9 cellular contexts compared by ENCODE assay signal in the genomic region with DNA sequence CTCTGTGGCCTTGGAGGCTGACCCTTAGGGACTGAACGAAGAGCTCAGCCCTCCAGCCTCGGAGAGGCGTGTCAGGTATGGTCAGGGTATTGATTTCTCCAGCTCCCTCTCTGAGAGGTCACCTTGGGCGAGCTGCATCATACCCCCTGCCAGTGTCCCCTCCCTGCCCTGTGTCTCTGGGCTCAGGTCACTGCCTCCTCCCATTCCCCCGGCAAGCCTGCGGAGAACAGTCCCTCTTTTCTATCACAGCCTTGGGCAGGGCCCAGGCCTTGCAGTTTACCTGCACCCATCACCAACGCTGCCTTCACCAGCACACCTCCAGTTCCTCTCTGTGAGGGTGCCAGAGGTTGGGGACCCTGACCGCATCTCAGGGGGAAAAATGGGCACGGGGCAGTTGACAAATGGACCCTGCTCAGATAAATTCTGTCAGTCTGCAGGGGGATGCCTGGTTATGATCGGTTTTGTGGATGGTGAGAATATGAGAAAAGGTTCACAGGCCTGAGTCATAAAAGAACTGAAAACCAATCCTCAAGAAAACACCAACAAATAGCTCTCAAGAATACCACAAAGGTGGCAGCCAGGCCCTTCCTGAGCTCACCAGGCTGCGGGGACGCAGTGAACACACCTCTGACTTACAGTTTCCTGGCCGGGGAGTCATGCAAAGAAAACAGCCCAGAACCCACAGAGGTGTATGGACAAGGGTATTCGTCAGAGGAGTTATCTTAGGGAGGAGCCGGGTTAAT. TPM values are rescaled to one million over a fixed set of nuclear protein-coding genes. Genes with fewer than 3 reads are reported as not detected.
DNase-seq lines count a peak whose midpoint lies in the region; ATAC-seq and TF ChIP-seq lines count a peak whose summit lies in the region.
"Had no signal": no experiment of that assay in that cellular context is flagged by ENCODE, and none has a peak within 500 bp of the region (broad histone marks: within the 10 kb centered on the region; RNA-seq: fewer than 3 reads in every experiment).

No MANE protein-coding gene starts in this region.

- H3K36me3 Mint-ChIP-seq in activated naive CD8-positive, alpha-beta T cell treated with anti-CD3 and anti-CD28 coated beads, Interleukin-2, amount 10 ng/mL, durations not matched to agents 7 days and 5 days = no peaks in the 10 kb centered on the region

- H3K27ac Mint-ChIP-seq in activated naive CD8-positive, alpha-beta T cell treated with anti-CD3 and anti-CD28 coated beads, Interleukin-2, amount 10 ng/mL, durations not matched to agents 7 days and 5 days = no peak overlapping the region

- no peaks in the 10 kb centered on the region for H3K9me3 ChIP-seq in smooth muscle cell (replicated peaks; ENCODE audit: low read depth)

- no peak overlapping the region for H3K4me3 Mint-ChIP-seq in activated naive CD8-positive, alpha-beta T cell treated with anti-CD3 and anti-CD28 coated beads, Interleukin-2, amount 10 ng/mL, durations not matched to agents 7 days and 5 days

- H3K27me3 ChIP-seq in smooth muscle cell (ENCODE audit: low read depth) = no peaks in the 10 kb centered on the region

- no peak overlapping the region for H3K9ac ChIP-seq in smooth muscle cell (ENCODE audit: low read depth)

- H3K9me3 Mint-ChIP-seq in activated naive CD8-positive, alpha-beta T cell treated with anti-CD3 and anti-CD28 coated beads, Interleukin-2, amount 10 ng/mL, durations not matched to agents 7 days and 5 days = no peaks in the 10 kb centered on the region

- DNase-seq in HuH-7.5 (ENCODE audit: low spot score) (peak; percentile 71), foreskin melanocyte (no peak), smooth muscle cell (lab: John Stamatoyannopoulos, UW; ENCODE audit: unreplicated experiment) (no peak), DMS53 (lab: John Stamatoyannopoulos, UW) (no peak), T1000 (lab: John Stamatoyannopoulos, UW) (no peak)
- peak; percentile 55 for DNase-seq in activated naive CD8-positive, alpha-beta T cell treated with anti-CD3 and anti-CD28 coated beads, Interleukin-2, amount 10 ng/mL, durations not matched to agents 7 days and 5 days
- DNase-seq in stimulated activated CD4-positive, alpha-beta T cell treated with anti-CD3 and anti-CD28 coated beads, Interleukin-4, amount 100 ng/mL, for 48 hours (ENCODE audit: low read depth in 2 of 2) = peak; percentile 38 to 49
- DNase-seq: NCI-H1105 treated with DMSO at 0.1 percent for 48 hours had no signal

- no peak overlapping the region for H3K27ac ChIP-seq in smooth muscle cell (ENCODE audit: low read depth)

- no peaks in the 10 kb centered on the region for H3K36me3 ChIP-seq in smooth muscle cell (ENCODE audit: low read depth)

- no peaks in the 10 kb centered on the region for H3K79me2 ChIP-seq in smooth muscle cell (ENCODE audit: low read depth)

- peaks cover 15% of the 10 kb centered on the region for H3K4me1 Mint-ChIP-seq in activated naive CD8-positive, alpha-beta T cell treated with anti-CD3 and anti-CD28 coated beads, Interleukin-2, amount 10 ng/mL, durations not matched to agents 7 days and 5 days

- 92% methylated on average over 15 of the region's 15 CpGs for WGBS in smooth muscle cell (ENCODE audit: low lambda C conversion rate)

- no peaks in the 10 kb centered on the region for H4K20me1 ChIP-seq in smooth muscle cell (ENCODE audit: low read depth)

- TF ChIP-seq CTCF in smooth muscle cell (IDR thresholded peaks at IDR 0.05; ENCODE audit: borderline replicate concordance, insufficient read depth, poor library complexity, severe bottlenecking) = no peak

- no peaks in the 10 kb centered on the region for H3F3A ChIP-seq in smooth muscle cell (ENCODE audit: low read depth)

- POLR2A ChIA-PET in activated naive CD8-positive, alpha-beta T cell treated with anti-CD3 and anti-CD28 coated beads, Interleukin-2, amount 10 ng/mL, durations not matched to agents 7 days and 5 days (lab: Charles Lee) = interaction anchor here (1.1 kb wide), 1 partner anchor 43 kb away, joined by 4 read pairs; no protein-coding TSS in a partner anchor

- H3K4me3 ChIP-seq in smooth muscle cell = no peak overlapping the region

- peaks cover 10% of the 10 kb centered on the region for H3K27me3 Mint-ChIP-seq in activated naive CD8-positive, alpha-beta T cell treated with anti-CD3 and anti-CD28 coated beads, Interleukin-2, amount 10 ng/mL, durations not matched to agents 7 days and 5 days

- H3K4me1 ChIP-seq in smooth muscle cell (ENCODE audit: low read depth) = no peaks in the 10 kb centered on the region

- H2AFZ ChIP-seq in smooth muscle cell (ENCODE audit: low read depth) = no peak overlapping the region

- peak; percentile 77 for ATAC-seq in GM18907 (IDR thresholded peaks at IDR 0.05; ENCODE audit: unreplicated experiment)
- peak; percentile 90 for ATAC-seq in activated naive CD8-positive, alpha-beta T cell treated with anti-CD3 and anti-CD28 coated beads, Interleukin-2, amount 10 ng/mL, durations not matched to agents 7 days and 5 days (ENCODE audit: low read depth)

- no peak overlapping the region for H3K4me2 ChIP-seq in smooth muscle cell

RNA-seq across cellular contexts. Expression of gene RXRA, which starts 24.7 kb away (rescaled TPM):
- total RNA-seq in activated naive CD8-positive, alpha-beta T cell treated with anti-CD3 and anti-CD28 coated beads, Interleukin-2, amount 10 ng/mL, durations not matched to agents 7 days and 5 days = 1 to 10 TPM; 5.6 to 7.1 TPM
- 8.9 and 13.7 TPM in 2 replicates for total RNA-seq in smooth muscle cell
- polyA plus RNA-seq in smooth muscle cell = 23.1 and 25.3 TPM in 2 replicates

Comparison
In these comparisons a context has a peak if more than half of its experiments do, and no peak if none do; other contexts are left out.
1. DNase-seq: peak in HuH-7.5 (single experiment), activated naive CD8-positive, alpha-beta T cell treated with anti-CD3 and anti-CD28 coated beads, Interleukin-2, amount 10 ng/mL, durations not matched to agents 7 days and 5 days (single experiment) and stimulated activated CD4-positive, alpha-beta T cell treated with anti-CD3 and anti-CD28 coated beads, Interleukin-4, amount 100 ng/mL, for 48 hours (2 of 2); none in foreskin melanocyte (single experiment), smooth muscle cell (single experiment), DMS53 (single experiment) and T1000 (single experiment).